ENCODE assay signal across 8 cellular contexts in genomic region chr3:47380026-47380600, GRCh38. TPM values are rescaled to one million over a fixed set of nuclear protein-coding genes. Genes with fewer than 3 reads are reported as not detected.
A peak's percentile ranks its signal among the peaks of the same experiment; 100 is the strongest.
DNase-seq lines count a peak whose midpoint lies in the region; ATAC-seq and TF ChIP-seq lines count a peak whose summit lies in the region.

No MANE protein-coding gene starts in this region.

- peaks cover 34 to 38% (median 37%) of the 10 kb centered on the region in 3 donors for H3K4me1 Mint-ChIP-seq in IgD-negative memory B cell
- H3K4me1 Mint-ChIP-seq in dendritic cell treated with granulocyte-macrophage colony-stimulating factor and Interleukin-4, amounts not matched to agents 40 ng/mL and 50 ng/mL, for 4 days (ENCODE audit: low read depth), result peaks cover 68% of the 10 kb centered on the region
- H3K4me1 Mint-ChIP-seq in natural killer cell, result peaks cover 39 to 51% of the 10 kb centered on the region in 2 donors

- ATAC-seq in natural killer cell, result no peak

- H3K4me3 ChIP-seq in GM12864 (ENCODE audit: low read depth, low read length), result peak overlapping the region; percentile 83

- H3K27ac Mint-ChIP-seq in IgD-negative memory B cell (peak overlapping the region; percentile 92 to 99 (median 98)), natural killer cell (peak overlapping the region; percentile 99 to 100)
- H3K27ac Mint-ChIP-seq in dendritic cell treated with granulocyte-macrophage colony-stimulating factor and Interleukin-4, amounts not matched to agents 40 ng/mL and 50 ng/mL, for 4 days, result peak overlapping the region; percentile 98

- H3K9me3 Mint-ChIP-seq in IgD-negative memory B cell, result no peaks in the 10 kb centered on the region
- no peaks in the 10 kb centered on the region for H3K9me3 Mint-ChIP-seq in dendritic cell treated with granulocyte-macrophage colony-stimulating factor and Interleukin-4, amounts not matched to agents 40 ng/mL and 50 ng/mL, for 4 days
- no peaks in the 10 kb centered on the region for H3K9me3 Mint-ChIP-seq in natural killer cell

- intact Hi-C loops in dendritic cell treated with granulocyte-macrophage colony-stimulating factor and Interleukin-4, amounts not matched to agents 40 ng/mL and 50 ng/mL, for 4 days (cut with micrococcal nuclease), result loop anchor here (2.0 to 10.0 kb wide), 3 partner anchors 33 to 405 kb away; partner anchors contain the start of genes KIF9, KLHL18 and SMARCC1
- intact Hi-C loops in natural killer cell (cut with micrococcal nuclease), result loop anchor here (2.0 kb wide), 2 partner anchors 97 to 217 kb away; partner anchors contain the start of genes KIF9 and KLHL18

- TF ChIP-seq CTCF in GM12864 (IDR thresholded peaks at IDR 0.05; ENCODE audit: low read depth, low read length, missing control alignments) (no peak), natural killer cell (IDR thresholded peaks at IDR 0.05) (no peak)

- DNase-seq in GM12864 (ENCODE audit: low read depth) (no peak), natural killer cell (no peak), NCI-H187 (lab: John Stamatoyannopoulos, UW) (no peak), HT-29 (ENCODE audit: low spot score) (no peak), NCI-H2029 treated with DMSO at 0.1 percent for 48 hours (lab: John Stamatoyannopoulos, UW) (no peak), superior temporal gyrus (ENCODE audit: extremely low spot score) (no peak)

- H3K36me3 Mint-ChIP-seq in IgD-negative memory B cell (peaks cover 2% of the 10 kb centered on the region), natural killer cell (no peaks in the 10 kb centered on the region)
- H3K36me3 Mint-ChIP-seq in dendritic cell treated with granulocyte-macrophage colony-stimulating factor and Interleukin-4, amounts not matched to agents 40 ng/mL and 50 ng/mL, for 4 days (ENCODE audit: low read depth), result peaks cover 46% of the 10 kb centered on the region

- H3K27me3 Mint-ChIP-seq in IgD-negative memory B cell (no peaks in the 10 kb centered on the region), natural killer cell (ENCODE audit: low read depth in 2 of 2) (peaks cover 0 to under 1% of the 10 kb centered on the region in 2 donors)
- H3K27me3 Mint-ChIP-seq in dendritic cell treated with granulocyte-macrophage colony-stimulating factor and Interleukin-4, amounts not matched to agents 40 ng/mL and 50 ng/mL, for 4 days, result no peaks in the 10 kb centered on the region

- H3K4me3 Mint-ChIP-seq in IgD-negative memory B cell (peak overlapping the region; percentile 97 to 100 (median 98)), natural killer cell (peak overlapping the region; percentile 99)
- H3K4me3 Mint-ChIP-seq in dendritic cell treated with granulocyte-macrophage colony-stimulating factor and Interleukin-4, amounts not matched to agents 40 ng/mL and 50 ng/mL, for 4 days, result peak overlapping the region; percentile 86

RNA-seq across cellular contexts. Expression of gene PTPN23, which starts 0.7 kb away (rescaled TPM):
- polyA plus RNA-seq in IgD-negative memory B cell, result 5.0 TPM
- 10 to 100 TPM; 49.3 to 73.6 (median 52.0) TPM for total RNA-seq in natural killer cell
- total RNA-seq in HT-29 (2014; rRNA removed; shearing (Covaris generic)), result 13.9 and 16.6 TPM in 2 replicates
